8 cellular contexts compared by ENCODE assay signal in the genomic region with DNA sequence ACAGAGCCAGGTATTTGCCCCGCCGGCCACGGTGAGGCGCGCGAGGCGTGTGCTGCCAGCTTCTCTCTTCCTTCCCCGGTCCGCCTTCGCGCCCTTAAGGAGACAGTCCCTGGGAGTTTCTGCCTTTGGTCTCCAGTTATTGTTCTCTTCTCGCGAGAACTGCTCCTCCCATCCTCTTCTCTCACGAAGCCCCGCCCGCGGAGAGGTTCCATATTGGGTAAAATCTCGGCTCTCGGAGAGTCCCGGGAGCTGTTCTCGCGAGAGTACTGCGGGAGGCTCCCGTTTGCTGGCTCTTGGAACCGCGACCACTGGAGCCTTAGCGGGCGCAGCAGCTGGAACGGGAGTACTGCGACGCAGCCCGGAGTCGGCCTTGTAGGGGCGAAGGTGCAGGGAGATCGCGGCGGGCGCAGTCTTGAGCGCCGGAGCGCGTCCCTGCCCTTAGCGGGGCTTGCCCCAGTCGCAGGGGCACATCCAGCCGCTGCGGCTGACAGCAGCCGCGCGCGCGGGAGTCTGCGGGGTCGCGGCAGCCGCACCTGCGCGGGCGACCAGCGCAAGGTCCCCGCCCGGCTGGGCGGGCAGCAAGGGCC. TPM values are rescaled to one million over a fixed set of nuclear protein-coding genes. Genes with fewer than 3 reads are reported as not detected.
DNase-seq lines count a peak whose midpoint lies in the region; ATAC-seq and TF ChIP-seq lines count a peak whose summit lies in the region.

Gene MAPK14 (plus strand): TSS at position 308 of the 587 bp plus-strand sequence. CDS start 350 bp downstream, outside the sequence.

- H3K27ac Mint-ChIP-seq in activated T-helper 17 cell treated with anti-CD3 and anti-CD28 coated beads, Interleukin-2, amount 50 U/mL, for 72 hours, result peak within 1 kb of the TSS; percentile 95
- H3K27ac Mint-ChIP-seq in naive thymus-derived CD4-positive, alpha-beta T cell, result peak within 1 kb of the TSS; percentile 87 to 95 (median 92)
- H3K27ac Mint-ChIP-seq in stimulated activated naive B cell treated with anti-CD40 and anti-IgM and Interleukin-4, amounts not matched to agents 10 μg/mL and 1 μg/mL and 100 μg/mL, for 72 hours, result peak within 1 kb of the TSS; percentile 96

- H3K9me3 ChIP-seq in naive thymus-derived CD4-positive, alpha-beta T cell (ENCODE audit: control insufficient read depth in 2 of 3, low read length in 3 of 3), result no peaks in the 10 kb centered on the region

- H3K27ac ChIP-seq in RWPE1, result peak within 1 kb of the TSS; percentile 92
- peak within 1 kb of the TSS; percentile 85 for H3K27ac ChIP-seq in naive thymus-derived CD4-positive, alpha-beta T cell (ENCODE audit: low read depth, low read length)

- CTCF ChIA-PET in RWPE1 (lab: Yijun Ruan, JAX), result interaction anchor here (0.5 to 3.4 kb wide), 11 partner anchors 11 to 1212 kb away, joined by 3 to 20 read pairs (median 3); no protein-coding TSS in a partner anchor
- CTCF ChIA-PET in naive thymus-derived CD4-positive, alpha-beta T cell (lab: Charles Lee), result interaction anchor here (0.7 to 6.3 kb wide), 21 partner anchors 10 to 730 kb away, joined by 3 to 104 read pairs (median 4); no protein-coding TSS in a partner anchor

- peaks cover 17% of the 10 kb centered on the region for H3K27me3 Mint-ChIP-seq in activated T-helper 17 cell treated with anti-CD3 and anti-CD28 coated beads, Interleukin-2, amount 50 U/mL, for 72 hours
- H3K27me3 Mint-ChIP-seq in naive thymus-derived CD4-positive, alpha-beta T cell, result peaks cover 19 to 35% (median 24%) of the 10 kb centered on the region in 5 donors
- peaks cover 21% of the 10 kb centered on the region in 2 donors for H3K27me3 Mint-ChIP-seq in stimulated activated naive B cell treated with anti-CD40 and anti-IgM and Interleukin-4, amounts not matched to agents 10 μg/mL and 1 μg/mL and 100 μg/mL, for 72 hours

- DNase-seq in ELR (ENCODE audit: low read depth) (peak; percentile 100), H4 (ENCODE audit: low spot score) (peak; percentile 99), LNCaP clone FGC (ENCODE audit: low read depth) (peak; percentile 99), RWPE1 (ENCODE audit: low spot score) (peak; percentile 97), fibroblast of gingiva (ENCODE audit: low read depth) (peak; percentile 99)
- DNase-seq in naive thymus-derived CD4-positive, alpha-beta T cell, result peak; percentile 91 to 100 (median 99)
- DNase-seq in stimulated activated naive B cell treated with anti-CD40 and anti-IgM and Interleukin-4, amounts not matched to agents 10 μg/mL and 1 μg/mL and 100 μg/mL, for 72 hours, result peak; percentile 98

- peak within 1 kb of the TSS; percentile 93 for H3K4me3 Mint-ChIP-seq in activated T-helper 17 cell treated with anti-CD3 and anti-CD28 coated beads, Interleukin-2, amount 50 U/mL, for 72 hours
- peak within 1 kb of the TSS; percentile 91 to 100 (median 94) for H3K4me3 Mint-ChIP-seq in naive thymus-derived CD4-positive, alpha-beta T cell
- peak within 1 kb of the TSS; percentile 90 to 95 for H3K4me3 Mint-ChIP-seq in stimulated activated naive B cell treated with anti-CD40 and anti-IgM and Interleukin-4, amounts not matched to agents 10 μg/mL and 1 μg/mL and 100 μg/mL, for 72 hours

- H3K36me3 Mint-ChIP-seq in activated T-helper 17 cell treated with anti-CD3 and anti-CD28 coated beads, Interleukin-2, amount 50 U/mL, for 72 hours (ENCODE audit: low read depth), result peaks cover 9% of the 10 kb centered on the region
- peaks cover 0 to 14% (median 4%) of the 10 kb centered on the region in 5 donors for H3K36me3 Mint-ChIP-seq in naive thymus-derived CD4-positive, alpha-beta T cell
- H3K36me3 Mint-ChIP-seq in stimulated activated naive B cell treated with anti-CD40 and anti-IgM and Interleukin-4, amounts not matched to agents 10 μg/mL and 1 μg/mL and 100 μg/mL, for 72 hours, result peaks cover 2 to 4% of the 10 kb centered on the region in 2 donors

- H3K27me3 ChIP-seq in naive thymus-derived CD4-positive, alpha-beta T cell (ENCODE audit: control insufficient read depth in 2 of 2, insufficient read depth in 2 of 2, low read length in 2 of 2), result no peaks in the 10 kb centered on the region

- TF ChIP-seq CTCF in LNCaP clone FGC (IDR thresholded peaks at IDR 0.05; ENCODE audit: control insufficient read depth, extremely low read depth, insufficient read depth), result peak; percentile 97
- TF ChIP-seq CTCF in RWPE1 (conservative IDR thresholded peaks at IDR 0.05; ENCODE audit: low read depth), result peak; percentile 94

- POLR2A ChIA-PET in RWPE1 (lab: Yijun Ruan, JAX; ENCODE audit: low non-redundant PET), result interaction anchor here (0.9 kb wide), 1 partner anchor 67 kb away, joined by 5 read pairs; no protein-coding TSS in a partner anchor
- POLR2A ChIA-PET in naive thymus-derived CD4-positive, alpha-beta T cell (lab: Charles Lee), result interaction anchor here (0.6 to 3.6 kb wide), 20 partner anchors 11 to 723 kb away, joined by 3 to 56 read pairs (median 6); partner anchors contain the start of genes BRPF3 and SRPK1

- peaks cover 0 to 7% (median 0%) of the 10 kb centered on the region in 3 experiments for H3K36me3 ChIP-seq in naive thymus-derived CD4-positive, alpha-beta T cell (ENCODE audit: control insufficient read depth in 2 of 3, insufficient read depth in 3 of 3, low read length in 3 of 3)

- ATAC-seq in activated T-helper 17 cell treated with anti-CD3 and anti-CD28 coated beads, Interleukin-2, amount 50 U/mL, for 72 hours (replicated peaks), result peak; percentile 90
- ATAC-seq in naive thymus-derived CD4-positive, alpha-beta T cell, result peak; percentile 95
- ATAC-seq in stimulated activated naive B cell treated with anti-CD40 and anti-IgM and Interleukin-4, amounts not matched to agents 10 μg/mL and 1 μg/mL and 100 μg/mL, for 72 hours (replicated peaks), result peak; percentile 89 to 93

- H3K4me1 Mint-ChIP-seq in activated T-helper 17 cell treated with anti-CD3 and anti-CD28 coated beads, Interleukin-2, amount 50 U/mL, for 72 hours, result peaks cover 28% of the 10 kb centered on the region
- H3K4me1 Mint-ChIP-seq in naive thymus-derived CD4-positive, alpha-beta T cell, result peaks cover 27 to 55% (median 43%) of the 10 kb centered on the region in 7 donors
- H3K4me1 Mint-ChIP-seq in stimulated activated naive B cell treated with anti-CD40 and anti-IgM and Interleukin-4, amounts not matched to agents 10 μg/mL and 1 μg/mL and 100 μg/mL, for 72 hours, result peaks cover 19 to 34% of the 10 kb centered on the region in 2 donors

- intact Hi-C loops in naive thymus-derived CD4-positive, alpha-beta T cell (cut with micrococcal nuclease), result loop anchor here (1.0 to 5.0 kb wide), 13 partner anchors 68 to 1635 kb away; partner anchors contain the start of genes SRPK1 (in 2 of the 2), BRPF3 (in 1 of the 2), C6orf89 (in 1 of the 2) and NUDT3 (in 1 of the 2)

- H3K4me1 ChIP-seq in naive thymus-derived CD4-positive, alpha-beta T cell (ENCODE audit: control insufficient read depth in 2 of 2, insufficient read depth in 2 of 2, low read length in 2 of 2), result peaks cover 16 to 23% of the 10 kb centered on the region in 2 donors

- H3K9me3 Mint-ChIP-seq in activated T-helper 17 cell treated with anti-CD3 and anti-CD28 coated beads, Interleukin-2, amount 50 U/mL, for 72 hours, result no peaks in the 10 kb centered on the region
- peaks cover 0 to 2% (median 0%) of the 10 kb centered on the region in 11 donors for H3K9me3 Mint-ChIP-seq in naive thymus-derived CD4-positive, alpha-beta T cell
- no peaks in the 10 kb centered on the region for H3K9me3 Mint-ChIP-seq in stimulated activated naive B cell treated with anti-CD40 and anti-IgM and Interleukin-4, amounts not matched to agents 10 μg/mL and 1 μg/mL and 100 μg/mL, for 72 hours

- H3K4me3 ChIP-seq in LNCaP clone FGC (ENCODE audit: low read depth, low read length), result peak within 1 kb of the TSS; percentile 97
- peak within 1 kb of the TSS; percentile 63 for H3K4me3 ChIP-seq in naive thymus-derived CD4-positive, alpha-beta T cell (ENCODE audit: low read length)

RNA-seq across cellular contexts. Expression of gene MAPK14, which starts in this region (rescaled TPM):
- 35.7 and 37.6 TPM in 2 replicates for total RNA-seq in H4 (2014; rRNA removed; shearing (Covaris generic))
- 10 to 100 TPM; 36.5 to 51.3 TPM for total RNA-seq in activated T-helper 17 cell treated with anti-CD3 and anti-CD28 coated beads, Interleukin-2, amount 50 U/mL, for 72 hours
- 10 to 100 TPM; 47.2 to 81.0 (median 62.6) TPM for total RNA-seq in naive thymus-derived CD4-positive, alpha-beta T cell
- polyA plus RNA-seq in naive thymus-derived CD4-positive, alpha-beta T cell, result 10 to 100 TPM; 43.2 to 59.6 TPM

Comparison
In these comparisons a context has a peak if more than half of its experiments do, and no peak if none do; other contexts are left out.
1. Peak in every context shown above with its lines: DNase-seq, ATAC-seq, H3K4me3 ChIP-seq and H3K27ac ChIP-seq.